8 cellular contexts compared by ENCODE assay signal in the genomic region with DNA sequence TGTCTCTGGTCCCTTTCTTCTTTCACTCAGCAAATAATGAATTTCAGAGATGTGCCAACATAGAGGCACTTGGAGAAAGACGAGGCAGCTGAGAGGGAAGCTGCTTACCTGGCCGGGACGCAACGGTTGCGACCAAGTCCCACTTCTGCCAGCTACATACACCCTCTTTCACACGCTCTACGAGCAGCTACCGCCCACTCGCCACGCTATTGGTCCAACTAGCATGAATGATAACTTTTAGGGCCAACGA. TPM values are rescaled to one million over a fixed set of nuclear protein-coding genes. Genes with fewer than 3 reads are reported as not detected.
DNase-seq lines count a peak whose midpoint lies in the region; ATAC-seq and TF ChIP-seq lines count a peak whose summit lies in the region.

No MANE protein-coding gene starts in this region.

- H2AK5ac ChIP-seq in H9 (ENCODE audit: insufficient read length, low read length) = no peak overlapping the region

- no peaks in the 10 kb centered on the region for H3K27me3 ChIP-seq in H9 (ENCODE audit: insufficient read depth, low read length)

- peaks cover 37 to 39% of the 10 kb centered on the region in 2 experiments for H3K4me1 Mint-ChIP-seq in H9
- peaks cover 23% of the 10 kb centered on the region for H3K4me1 Mint-ChIP-seq in mesothelial cell of epicardium

- no peak overlapping the region for H2BK20ac ChIP-seq in H9 (ENCODE audit: low read depth, low read length, poor library complexity, severe bottlenecking)

- H4K20me1 ChIP-seq in H9 (ENCODE audit: control insufficient read depth, insufficient read depth, insufficient read length) = peaks cover 3% of the 10 kb centered on the region

- H3K79me1 ChIP-seq in H9 (ENCODE audit: insufficient read depth, low read depth, low read length, poor library complexity, severe bottlenecking) = peaks cover 17% of the 10 kb centered on the region

- no peak overlapping the region for H3K56ac ChIP-seq in H9 (ENCODE audit: insufficient read length, low read depth, low read length)

- H2BK5ac ChIP-seq in H9 (ENCODE audit: insufficient read length, low read length) = no peak overlapping the region

- H3K27me3 Mint-ChIP-seq in H9 (ENCODE audit: low read depth) (peaks cover 1% of the 10 kb centered on the region; the same call in 1 of the 2 replicates), mesothelial cell of epicardium (ENCODE audit: low read depth) (peaks cover 8% of the 10 kb centered on the region)

- peaks cover 15% of the 10 kb centered on the region for H3K23me2 ChIP-seq in H9 (ENCODE audit: insufficient read length, low read depth, low read length, poor library complexity, severe bottlenecking)

- no peak for ATAC-seq in GM21515 (IDR thresholded peaks at IDR 0.05; ENCODE audit: unreplicated experiment)
- ATAC-seq in HG02938 (IDR thresholded peaks at IDR 0.05; ENCODE audit: unreplicated experiment) = no peak

- H3K4me1 ChIP-seq in H9 (ENCODE audit: insufficient read depth, low read length) = no peaks in the 10 kb centered on the region

- H3K4me3 ChIP-seq in astrocyte of the cerebellum (ENCODE audit: low read depth, low read length) = peak overlapping the region; percentile 61

- no peak overlapping the region for H3K18ac ChIP-seq in H9 (ENCODE audit: insufficient read length, low read depth, low read length)

- H3K9ac ChIP-seq in H9 (ENCODE audit: extremely low read depth, insufficient read length, low read length) = peak overlapping the region; percentile 59

- H3T11ph ChIP-seq in H9 (ENCODE audit: low read length) = no peak overlapping the region

- H2BK15ac ChIP-seq in H9 (ENCODE audit: low read depth, low read length) = no peak overlapping the region

- DNase-seq in 8988T (peak; percentile 89), H9 (no peak), astrocyte of the cerebellum (ENCODE audit: low read depth) (no peak), mesothelial cell of epicardium (ENCODE audit: low spot score in 2 of 2, unreplicated experiment in 2 of 2) (no peak), SKM-1 treated with dmso at 0.1 percent for 144 hours (lab: John Stamatoyannopoulos, UW; ENCODE audit: unreplicated experiment) (no peak), SHP77 (lab: John Stamatoyannopoulos, UW) (no peak)

- H3K4me3 Mint-ChIP-seq in H9 (peak overlapping the region; percentile 80 to 93), mesothelial cell of epicardium (peak overlapping the region; percentile 90)

- no peak overlapping the region for H3K23ac ChIP-seq in H9 (ENCODE audit: insufficient read length, low read depth, low read length)

- WGBS in H9 (ENCODE audit: extremely low coverage, insufficient read length, low lambda C conversion rate) = no CpG with 5 or more reads among the region's 11 CpGs

- no peak for TF ChIP-seq CTCF in H9 (conservative IDR thresholded peaks at IDR 0.05)
- no peak for TF ChIP-seq CTCF in astrocyte of the cerebellum (IDR thresholded peaks at IDR 0.05; ENCODE audit: low read depth, low read length, missing control alignments)
- no peak for TF ChIP-seq CTCF in mesothelial cell of epicardium (IDR thresholded peaks at IDR 0.05; ENCODE audit: unreplicated experiment)

- in situ Hi-C loops in astrocyte of the cerebellum (cut with HindIII; ENCODE audit: low sequenced_read_pairs) = no loop called here

- no peak overlapping the region for H2AFZ ChIP-seq in H9 (ENCODE audit: low read length)

- H3K9me3 ChIP-seq in H9 (ENCODE audit: control insufficient read depth, low read depth, low read length) = peaks cover 4% of the 10 kb centered on the region

- no peak overlapping the region for H3K14ac ChIP-seq in H9 (ENCODE audit: insufficient read depth, low read length)

- no peak overlapping the region for H4K91ac ChIP-seq in H9 (ENCODE audit: insufficient read length, low read depth, low read length)

- H3K4me2 ChIP-seq in H9 (ENCODE audit: insufficient read depth, insufficient read length, low read length) = peak overlapping the region; percentile 94

- peaks cover 24% of the 10 kb centered on the region; the same call in 1 of the 2 replicates for H3K79me2 ChIP-seq in H9 (ENCODE audit: insufficient read depth, low read length)

- H2BK120ac ChIP-seq in H9 (ENCODE audit: low read depth, low read length, poor library complexity, severe bottlenecking) = no peak overlapping the region

- no peak overlapping the region for H4K8ac ChIP-seq in H9 (replicated peaks; ENCODE audit: insufficient read length, low read depth, low read length)

- H2BK12ac ChIP-seq in H9 (ENCODE audit: insufficient read length, low read depth, low read length) = no peak overlapping the region

- no peak overlapping the region for H4K5ac ChIP-seq in H9 (ENCODE audit: insufficient read length, low read depth, low read length)

- H3K27ac Mint-ChIP-seq in H9 = peak overlapping the region; percentile 90 to 97 (median 93)
- peak overlapping the region; percentile 97 for H3K27ac Mint-ChIP-seq in mesothelial cell of epicardium

- no peak overlapping the region for H3K4ac ChIP-seq in H9 (ENCODE audit: low read depth, low read length)

- no peak overlapping the region for H3K27ac ChIP-seq in H9 (ENCODE audit: insufficient read length, low read depth, low read length)

- H3K36me3 Mint-ChIP-seq in H9 (ENCODE audit: insufficient read depth in 1 of 3, low read depth in 3 of 3) (peaks cover 22 to 52% (median 28%) of the 10 kb centered on the region in 3 experiments), mesothelial cell of epicardium (peaks cover under 1% of the 10 kb centered on the region)

- peaks cover 11 to 12% of the 10 kb centered on the region in 2 experiments for H3K9me3 Mint-ChIP-seq in H9
- no peaks in the 10 kb centered on the region for H3K9me3 Mint-ChIP-seq in mesothelial cell of epicardium

RNA-seq across cellular contexts. Expression of a gene that starts 0.8 kb away (rescaled TPM):
- 91.2 and 95.0 TPM in 2 replicates for total RNA-seq in H9 (2021)
- 63.3 to 70.6 TPM (median 67.6 TPM) in 3 replicates for total RNA-seq in mesothelial cell of epicardium

RNA-seq across cellular contexts. Expression of a gene that starts 21.2 kb away (rescaled TPM):
- total RNA-seq in H9 (2021) = 82.1 and 84.4 TPM in 2 replicates
- total RNA-seq in mesothelial cell of epicardium = 80.6 to 84.0 TPM (median 82.1 TPM) in 3 replicates

RNA-seq across cellular contexts. Expression of a gene that starts 21.3 kb away (rescaled TPM):
- total RNA-seq in H9 (2021) = 26.6 and 28.2 TPM in 2 replicates
- total RNA-seq in mesothelial cell of epicardium = 19.2 to 20.7 TPM (median 20.1 TPM) in 3 replicates

RNA-seq across cellular contexts. Expression of a gene that starts 22.7 kb away (rescaled TPM):
- total RNA-seq in H9 (2021) (5.4 and 7.1 TPM in 2 replicates), mesothelial cell of epicardium (5.7 to 6.4 TPM (median 5.8 TPM) in 3 replicates)

RNA-seq across cellular contexts. Expression of a gene that starts 34.1 kb away (rescaled TPM):
- 174 and 188 TPM in 2 replicates for total RNA-seq in H9 (2021)
- total RNA-seq in mesothelial cell of epicardium = 126 to 135 TPM (median 135 TPM) in 3 replicates
